Comparison of ENCODE assay signal across 17 cellular contexts in genomic region chr20:63086421-63087235, GRCh38.
DNase-seq lines count a peak whose midpoint lies in the region; ATAC-seq and TF ChIP-seq lines count a peak whose summit lies in the region.
"Had no signal": no experiment of that assay in that cellular context is flagged by ENCODE, and none has a peak within 500 bp of the region (broad histone marks: within the 10 kb centered on the region; RNA-seq: fewer than 3 reads in every experiment).

No MANE protein-coding gene starts in this region.

- no peak overlapping the region for H2BK12ac ChIP-seq in H9 (ENCODE audit: insufficient read length, low read depth, low read length)

- H3K9ac ChIP-seq in H9 (ENCODE audit: extremely low read depth, insufficient read length, low read length) (no peak overlapping the region), neural progenitor cell (no peak overlapping the region)

- H3K27ac ChIP-seq in H9 (ENCODE audit: insufficient read length, low read depth, low read length) (no peak overlapping the region), heart left ventricle (no peak overlapping the region), neural progenitor cell (no peak overlapping the region), thyroid gland (no peak overlapping the region), caudate nucleus (ENCODE audit: low read depth, low read length) (no peak overlapping the region)

- no peaks in the 10 kb centered on the region for H3K4me1 Mint-ChIP-seq in CD14-positive monocyte
- peaks cover 2 to 5% of the 10 kb centered on the region in 2 experiments; a peak in 3 of 4 replicates for H3K4me1 Mint-ChIP-seq in H9
- H3K4me1 Mint-ChIP-seq in neural progenitor cell: peaks cover under 1% of the 10 kb centered on the region
- H3K4me1 Mint-ChIP-seq: activated T-helper 17 cell treated with anti-CD3 and anti-CD28 coated beads, Interleukin-2, amount 50 U/mL, for 72 hours had no signal

- H3K79me1 ChIP-seq in H9 (ENCODE audit: insufficient read depth, low read depth, low read length, poor library complexity, severe bottlenecking): no peaks in the 10 kb centered on the region

- peaks cover 0 to 2% (median 0%) of the 10 kb centered on the region in 7 donors for H3K9me3 Mint-ChIP-seq in CD14-positive monocyte
- H3K9me3 Mint-ChIP-seq in H9: no peaks in the 10 kb centered on the region
- no peaks in the 10 kb centered on the region for H3K9me3 Mint-ChIP-seq in neural progenitor cell
- H3K9me3 Mint-ChIP-seq: activated CD4-positive, alpha-beta memory T cell treated with anti-CD3 and anti-CD28 coated beads for 36 hours; activated T-helper 17 cell treated with anti-CD3 and anti-CD28 coated beads, Interleukin-2, amount 50 U/mL, for 72 hours had no signal

- no peak overlapping the region for H2BK20ac ChIP-seq in H9 (ENCODE audit: low read depth, low read length, poor library complexity, severe bottlenecking)

- peaks cover 4 to 11% (median 10%) of the 10 kb centered on the region in 3 donors for H3K27me3 Mint-ChIP-seq in CD14-positive monocyte (ENCODE audit: low read depth in 3 of 3)
- peaks cover 13% of the 10 kb centered on the region for H3K27me3 Mint-ChIP-seq in H9 (ENCODE audit: low read depth)
- peaks cover 22% of the 10 kb centered on the region for H3K27me3 Mint-ChIP-seq in neural progenitor cell (ENCODE audit: insufficient read depth, low read depth)

- no peaks in the 10 kb centered on the region for H3K9me3 ChIP-seq in H9 (ENCODE audit: control insufficient read depth, low read depth, low read length)
- no peaks in the 10 kb centered on the region for H3K9me3 ChIP-seq in heart left ventricle
- H3K9me3 ChIP-seq in neural progenitor cell (ENCODE audit: low read depth): no peaks in the 10 kb centered on the region
- H3K9me3 ChIP-seq in thyroid gland: no peaks in the 10 kb centered on the region

- no peaks in the 10 kb centered on the region for H3K23me2 ChIP-seq in H9 (ENCODE audit: insufficient read length, low read depth, low read length, poor library complexity, severe bottlenecking)

- no peak overlapping the region for H2AK5ac ChIP-seq in H9 (ENCODE audit: insufficient read length, low read length)

- no peak overlapping the region for H3K4ac ChIP-seq in H9 (ENCODE audit: low read depth, low read length)

- H3K4me2 ChIP-seq in H9 (ENCODE audit: insufficient read depth, insufficient read length, low read length): no peak overlapping the region
- H3K4me2 ChIP-seq in neural progenitor cell: no peak overlapping the region

- H3K4me3 Mint-ChIP-seq in CD14-positive monocyte (no peak overlapping the region), H9 (no peak overlapping the region), neural progenitor cell (peak overlapping the region; percentile 38)
- H3K4me3 Mint-ChIP-seq: activated CD4-positive, alpha-beta memory T cell treated with anti-CD3 and anti-CD28 coated beads for 36 hours; activated T-helper 17 cell treated with anti-CD3 and anti-CD28 coated beads, Interleukin-2, amount 50 U/mL, for 72 hours had no signal

- WGBS in H9 (ENCODE audit: extremely low coverage, insufficient read length, low lambda C conversion rate): no CpG with 5 or more reads among the region's 36 CpGs
- 75 to 78% (median 77%) methylated on average over 30 to 36 of the region's 36 CpGs for WGBS in heart left ventricle, 4 donors
- WGBS in thyroid gland, 2 donors: 69 to 73% methylated on average over 23 to 34 of the region's 36 CpGs

- H2BK5ac ChIP-seq in H9 (ENCODE audit: insufficient read length, low read length): no peak overlapping the region

- no peaks in the 10 kb centered on the region for H3F3A ChIP-seq in neural progenitor cell (ENCODE audit: low read depth)

- no peaks in the 10 kb centered on the region for H3K79me2 ChIP-seq in H9 (ENCODE audit: insufficient read depth, low read length)
- H3K79me2 ChIP-seq in neural progenitor cell (ENCODE audit: low read depth): no peaks in the 10 kb centered on the region

- H4K20me1 ChIP-seq in H9 (ENCODE audit: control insufficient read depth, insufficient read depth, insufficient read length) (no peaks in the 10 kb centered on the region), neural progenitor cell (ENCODE audit: low read depth) (peaks cover 24% of the 10 kb centered on the region)

- H4K5ac ChIP-seq in H9 (ENCODE audit: insufficient read length, low read depth, low read length): no peak overlapping the region

- H4K91ac ChIP-seq in H9 (ENCODE audit: insufficient read length, low read depth, low read length): no peak overlapping the region

- H2AFZ ChIP-seq in H9 (ENCODE audit: low read length) (no peak overlapping the region), neural progenitor cell (replicated peaks) (no peak overlapping the region)

- no peak for TF ChIP-seq CTCF in CD14-positive monocyte (IDR thresholded peaks at IDR 0.05)
- TF ChIP-seq CTCF in H9 (conservative IDR thresholded peaks at IDR 0.05): no peak
- no peak for TF ChIP-seq CTCF in heart left ventricle (IDR thresholded peaks at IDR 0.05)
- TF ChIP-seq CTCF in neural progenitor cell (IDR thresholded peaks at IDR 0.05): no peak
- no peak for TF ChIP-seq CTCF in thyroid gland (IDR thresholded peaks at IDR 0.05)

- H3K27ac Mint-ChIP-seq in CD14-positive monocyte (no peak overlapping the region), H9 (peak overlapping the region in 1 of 3 experiments; percentile 89; a peak in 1 of 7 replicates), neural progenitor cell (no peak overlapping the region)
- H3K27ac Mint-ChIP-seq: activated CD4-positive, alpha-beta memory T cell treated with anti-CD3 and anti-CD28 coated beads for 36 hours; activated T-helper 17 cell treated with anti-CD3 and anti-CD28 coated beads, Interleukin-2, amount 50 U/mL, for 72 hours had no signal

- H3K27me3 ChIP-seq in H9 (ENCODE audit: insufficient read depth, low read length) (no peaks in the 10 kb centered on the region), heart left ventricle (peaks cover 0 to 55% (median 16%) of the 10 kb centered on the region in 9 donors), neural progenitor cell (peaks cover 18% of the 10 kb centered on the region), thyroid gland (no peaks in the 10 kb centered on the region)

- no peak overlapping the region for H3T11ph ChIP-seq in H9 (ENCODE audit: low read length)

- H3K36me3 ChIP-seq in heart left ventricle (no peaks in the 10 kb centered on the region), neural progenitor cell (no peaks in the 10 kb centered on the region), thyroid gland (no peaks in the 10 kb centered on the region)

- H4K8ac ChIP-seq in H9 (replicated peaks; ENCODE audit: insufficient read length, low read depth, low read length): no peak overlapping the region

- H3K4me3 ChIP-seq in heart left ventricle: no peak overlapping the region
- H3K4me3 ChIP-seq in neural progenitor cell: no peak overlapping the region
- no peak overlapping the region for H3K4me3 ChIP-seq in thyroid gland (replicated peaks in 1 of 3)

- H2BK120ac ChIP-seq in H9 (ENCODE audit: low read depth, low read length, poor library complexity, severe bottlenecking): no peak overlapping the region

- H3K18ac ChIP-seq in H9 (ENCODE audit: insufficient read length, low read depth, low read length): no peak overlapping the region

- no peaks in the 10 kb centered on the region for H3K36me3 Mint-ChIP-seq in CD14-positive monocyte
- H3K36me3 Mint-ChIP-seq in H9 (ENCODE audit: insufficient read depth in 1 of 3, low read depth in 3 of 3): no peaks in the 10 kb centered on the region
- no peaks in the 10 kb centered on the region for H3K36me3 Mint-ChIP-seq in neural progenitor cell
- H3K36me3 Mint-ChIP-seq: activated CD4-positive, alpha-beta memory T cell treated with anti-CD3 and anti-CD28 coated beads for 36 hours had no signal

- H3K4me1 ChIP-seq in H9 (ENCODE audit: insufficient read depth, low read length): no peaks in the 10 kb centered on the region
- no peaks in the 10 kb centered on the region for H3K4me1 ChIP-seq in heart left ventricle
- H3K4me1 ChIP-seq in neural progenitor cell: no peaks in the 10 kb centered on the region
- no peaks in the 10 kb centered on the region for H3K4me1 ChIP-seq in thyroid gland

- intact Hi-C loops in CD14-positive monocyte (cut with micrococcal nuclease) (no loop called here), heart left ventricle (cut with DNase I) (no loop called here), thyroid gland (cut with DNase I) (no loop called here)

- no peak for TF ChIP-seq POLR2A in heart left ventricle (IDR thresholded peaks at IDR 0.05)
- TF ChIP-seq POLR2A in thyroid gland (IDR thresholded peaks at IDR 0.05): no peak

- no peak overlapping the region for H3K23ac ChIP-seq in H9 (ENCODE audit: insufficient read length, low read depth, low read length)

- H3K56ac ChIP-seq in H9 (ENCODE audit: insufficient read length, low read depth, low read length): no peak overlapping the region

- DNase-seq in CD14-positive monocyte (ENCODE audit: low spot score): peak; percentile 30
- DNase-seq in H9: peak; percentile 21
- DNase-seq in heart left ventricle: peak in 3 of 5 donors; percentile 13 to 40 (median 24)
- no peak for DNase-seq in neural progenitor cell (ENCODE audit: low spot score)
- no peak for DNase-seq in thyroid gland
- no peak for DNase-seq in CD1c-positive myeloid dendritic cell (ENCODE audit: extremely low spot score)
- DNase-seq in caudate nucleus (lab: John Stamatoyannopoulos, UW): no peak
- DNase-seq: HCEC 1CT; KG1; midbrain; MV-4-11; NCI-H2081; NCI-H510A; stimulated activated CD4-positive, alpha-beta T cell treated with anti-CD3 and anti-CD28 coated beads, Interleukin-4, amount 100 ng/mL, for 24 hours had no signal

- no peak overlapping the region for H2BK15ac ChIP-seq in H9 (ENCODE audit: low read depth, low read length)

- ATAC-seq in heart left ventricle: no peak
- ATAC-seq in GM18873 (IDR thresholded peaks at IDR 0.05; ENCODE audit: low FRiP score, unreplicated experiment): no peak
- ATAC-seq: activated T-helper 17 cell treated with anti-CD3 and anti-CD28 coated beads, Interleukin-2, amount 50 U/mL, for 72 hours had no signal

- peak overlapping the region; percentile 13; the same call in 1 of the 2 replicates for H3K14ac ChIP-seq in H9 (ENCODE audit: insufficient read depth, low read length)

Comparison
In these comparisons a context has a peak if more than half of its experiments do, and no peak if none do; other contexts are left out.
1. DNase-seq: peak in CD14-positive monocyte (single experiment), H9 (single experiment) and heart left ventricle (3 of 5); none in neural progenitor cell (single experiment), thyroid gland (0 of 2), CD1c-positive myeloid dendritic cell (single experiment) and caudate nucleus (0 of 61).